1 cellular context compared by ENCODE assay signal in the genomic region with DNA sequence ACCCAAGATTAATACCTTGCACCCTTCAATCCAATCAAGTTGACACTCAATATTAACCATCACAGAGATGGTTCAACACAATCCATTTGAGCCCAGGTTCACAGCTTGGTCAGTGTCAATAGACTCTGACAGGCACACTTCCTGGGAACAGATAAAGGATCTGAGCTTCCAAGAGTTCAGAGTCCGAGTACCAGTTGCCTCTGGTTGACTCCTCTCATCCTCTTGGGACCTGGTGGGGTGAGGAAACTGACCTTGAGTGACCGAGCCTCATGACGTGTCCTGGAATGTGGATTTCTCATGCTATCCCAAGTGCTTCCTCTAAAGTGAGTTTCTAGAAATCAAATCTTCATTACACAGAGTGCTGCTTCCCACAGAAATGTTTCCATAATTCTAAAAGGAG.
TF ChIP-seq lines count a peak whose summit lies in the region.

No MANE protein-coding gene starts in this region.

TF ChIP-seq in HepG2, 621 proteins besides CTCF, POLR2A, EP300 and RAD21 (continued from another document):
- TF ChIP-seq IRF9 (CRISPR knock-in tag; IDR thresholded peaks at IDR 0.05; ENCODE audit: borderline replicate concordance), result no peak
- peak; percentile 35; the same call in 1 of the 2 replicates for TF ChIP-seq RCOR2 (CRISPR knock-in tag; IDR thresholded peaks at IDR 0.05)
- TF ChIP-seq ZNF350 (CRISPR knock-in tag; IDR thresholded peaks at IDR 0.05; ENCODE audit: borderline replicate concordance, low read depth), result no peak
- TF ChIP-seq ZNF274 (CRISPR knock-in tag; IDR thresholded peaks at IDR 0.05), result no peak
- TF ChIP-seq MEIS1 (CRISPR knock-in tag; IDR thresholded peaks at IDR 0.05; ENCODE audit: borderline replicate concordance), result peak; percentile 59; the same call in 1 of the 2 replicates
- TF ChIP-seq ZNF572 (CRISPR knock-in tag; IDR thresholded peaks at IDR 0.05), result no peak
- 0 out of 2 replicates have a peak, but pooled peaks have one; percentile 26 for TF ChIP-seq PBX2 (CRISPR knock-in tag; IDR thresholded peaks at IDR 0.05)
- TF ChIP-seq MED1 (CRISPR knock-in tag; IDR thresholded peaks at IDR 0.05), result peak; percentile 73
- TF ChIP-seq BATF2 (CRISPR knock-in tag; IDR thresholded peaks at IDR 0.05), result no peak
- TF ChIP-seq CREM (IDR thresholded peaks at IDR 0.05), result peak; percentile 69
- TF ChIP-seq CREM (CRISPR knock-in tag; IDR thresholded peaks at IDR 0.05), result no peak
- TF ChIP-seq EHMT2 (IDR thresholded peaks at IDR 0.05; ENCODE audit: borderline replicate concordance, low read depth, low read length), result peak; percentile 32; the same call in 1 of the 2 replicates
- TF ChIP-seq ZFP1 (CRISPR knock-in tag; IDR thresholded peaks at IDR 0.05), result 0 out of 2 replicates have a peak, but pooled peaks have one; percentile 51
- peak; percentile 51; the same call in 1 of the 2 replicates for TF ChIP-seq FOXO1 (CRISPR knock-in tag; IDR thresholded peaks at IDR 0.05)
- TF ChIP-seq AHDC1 (CRISPR knock-in tag; IDR thresholded peaks at IDR 0.05; ENCODE audit: borderline replicate concordance), result peak; percentile 94
- TF ChIP-seq ZFP90 (CRISPR knock-in tag; IDR thresholded peaks at IDR 0.05; ENCODE audit: borderline replicate concordance), result no peak
- peak; percentile 89 for TF ChIP-seq ELF3 (CRISPR knock-in tag; IDR thresholded peaks at IDR 0.05)
- TF ChIP-seq ZNF792 (CRISPR knock-in tag; IDR thresholded peaks at IDR 0.05), result peak; percentile 60; the same call in 1 of the 2 replicates
- TF ChIP-seq ZNF501 (CRISPR knock-in tag; IDR thresholded peaks at IDR 0.05), result peak; percentile 57; the same call in 1 of the 2 replicates
- peak; percentile 60; the same call in 1 of the 2 replicates for TF ChIP-seq TFE3 (CRISPR knock-in tag; IDR thresholded peaks at IDR 0.05)
- TF ChIP-seq CBX5 (CRISPR knock-in tag; IDR thresholded peaks at IDR 0.05; ENCODE audit: borderline replicate concordance), result 0 out of 2 replicates have a peak, but pooled peaks have one; percentile 13
- no peak for TF ChIP-seq SOX6 (IDR thresholded peaks at IDR 0.05)
- TF ChIP-seq SOX6 (CRISPR knock-in tag; IDR thresholded peaks at IDR 0.05), result peak; percentile 80
